In the genomic region with DNA sequence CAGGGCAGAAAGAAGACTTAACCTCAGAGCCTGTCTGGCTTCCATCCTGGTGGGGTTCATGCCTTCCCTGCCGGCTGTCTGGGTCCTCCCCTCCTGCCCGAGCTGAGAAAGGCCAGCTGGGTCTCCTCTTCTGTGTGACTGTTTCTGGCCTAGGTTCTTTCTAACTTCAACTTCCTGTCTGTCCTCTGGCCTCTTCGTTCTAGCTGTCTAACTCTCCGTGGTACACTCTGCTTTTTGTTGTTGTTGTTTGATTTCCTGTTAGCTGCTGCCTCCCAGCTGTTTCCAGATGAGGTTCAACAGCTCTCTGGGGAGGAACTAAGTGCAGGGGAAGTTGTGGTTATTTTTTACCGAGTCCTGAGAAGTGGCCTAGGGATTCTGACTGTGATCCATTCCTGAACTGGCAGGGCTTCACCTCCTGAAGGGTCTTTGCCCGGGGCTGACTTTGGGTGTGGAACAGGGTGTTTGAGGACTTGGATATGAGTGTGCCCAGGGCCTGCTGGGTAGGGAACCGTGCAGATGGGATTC, we compare ENCODE assay signal across 8 cellular contexts. TPM values are rescaled to one million over a fixed set of nuclear protein-coding genes. Genes with fewer than 3 reads are reported as not detected.
DNase-seq lines count a peak whose midpoint lies in the region; ATAC-seq, FAIRE-seq and TF ChIP-seq lines count a peak whose summit lies in the region.

No MANE protein-coding gene starts in this region.

- H3K27ac ChIP-seq in OCI-LY1 (ENCODE audit: low read depth, low read length, poor library complexity, severe bottlenecking) (peak overlapping the region; percentile 67), lower lobe of right lung (peak overlapping the region; percentile 85), urinary bladder (ENCODE audit: low read depth) (peak overlapping the region; percentile 75)

- H3K27me3 ChIP-seq in OCI-LY1 (ENCODE audit: insufficient read depth, low read length), result no peaks in the 10 kb centered on the region
- no peaks in the 10 kb centered on the region for H3K27me3 ChIP-seq in bronchial epithelial cell (ENCODE audit: control insufficient read depth, insufficient read depth, low read length)
- no peaks in the 10 kb centered on the region for H3K27me3 ChIP-seq in lower lobe of right lung (ENCODE audit: low read depth)

- FAIRE-seq in bronchial epithelial cell (lab: Jason Lieb, UNC), result no peak

- H3K9ac ChIP-seq in OCI-LY1 (ENCODE audit: low read length), result no peak overlapping the region; the same call in 1 of the 2 replicates

- H3F3A ChIP-seq in OCI-LY1 (ENCODE audit: insufficient read depth, low read length), result no peaks in the 10 kb centered on the region; the same call in 1 of the 2 replicates

- H3K4me2 ChIP-seq in OCI-LY1 (ENCODE audit: low read length), result peak overlapping the region; percentile 92

- H3K36me3 ChIP-seq in OCI-LY1 (ENCODE audit: insufficient read depth, low read length) (peaks cover 15% of the 10 kb centered on the region), bronchial epithelial cell (ENCODE audit: control insufficient read depth, insufficient read depth, low read length) (peaks cover 6% of the 10 kb centered on the region), lower lobe of right lung (peaks cover 32% of the 10 kb centered on the region), urinary bladder (ENCODE audit: insufficient read depth) (no peaks in the 10 kb centered on the region)

- H2AFZ ChIP-seq in OCI-LY1 (ENCODE audit: low read length), result no peak overlapping the region

- H4K20me1 ChIP-seq in OCI-LY1 (ENCODE audit: insufficient read depth, low read length), result no peaks in the 10 kb centered on the region

- no peaks in the 10 kb centered on the region for H3K9me2 ChIP-seq in OCI-LY1 (ENCODE audit: low read depth, low read length)

- H3K4me3 ChIP-seq in OCI-LY1 (ENCODE audit: low read depth, low read length, poor library complexity, severe bottlenecking) (peak overlapping the region; percentile 76), bronchial epithelial cell (ENCODE audit: low read depth, low read length) (peak overlapping the region; percentile 14), lower lobe of right lung (peak overlapping the region; percentile 92), urinary bladder (ENCODE audit: low read depth, low read length) (no peak overlapping the region)

- peaks cover 57% of the 10 kb centered on the region for H3K4me1 ChIP-seq in OCI-LY1 (ENCODE audit: insufficient read depth, low read length, severe bottlenecking)
- H3K4me1 ChIP-seq in lower lobe of right lung, result peaks cover 59% of the 10 kb centered on the region
- H3K4me1 ChIP-seq in urinary bladder (ENCODE audit: insufficient read depth), result peaks cover 2% of the 10 kb centered on the region

- DNase-seq in GM03348 (ENCODE audit: low spot score), result peak; percentile 59
- peak; percentile 40 for DNase-seq in bronchial epithelial cell (ENCODE audit: low read depth)
- DNase-seq in lower lobe of right lung, result no peak
- no peak for DNase-seq in activated CD4-positive, CD25-positive, alpha-beta regulatory T cell treated with anti-CD3 and anti-CD28 coated beads, Interleukin-2, amount 50 U/mL, for 72 hours

- WGBS in urinary bladder, result 6% methylated on average over 7 of the region's 7 CpGs

- intact Hi-C loops in lower lobe of right lung (cut with DNase I), result no loop called here

- no peak for TF ChIP-seq CTCF in OCI-LY1 (IDR thresholded peaks at IDR 0.05; ENCODE audit: low read length)
- no peak for TF ChIP-seq CTCF in bronchial epithelial cell (IDR thresholded peaks at IDR 0.05; ENCODE audit: insufficient read depth, low read length, severe bottlenecking)
- no peak for TF ChIP-seq CTCF in lower lobe of right lung (IDR thresholded peaks at IDR 0.05)

- ATAC-seq in GM21723 (IDR thresholded peaks at IDR 0.05; ENCODE audit: unreplicated experiment) (peak; percentile 54), lower lobe of right lung (peak; percentile 7 to 31), GM21360 (IDR thresholded peaks at IDR 0.05; ENCODE audit: unreplicated experiment) (no peak)

- H3K79me2 ChIP-seq in OCI-LY1 (ENCODE audit: insufficient read depth, low read length), result 0 out of 2 replicates have a peak, but pooled peaks cover 5% of the 10 kb centered on the region

- H3K9me3 ChIP-seq in OCI-LY1 (ENCODE audit: low read length) (no peaks in the 10 kb centered on the region), lower lobe of right lung (no peaks in the 10 kb centered on the region)

RNA-seq across cellular contexts. Expression of a gene that starts 3.2 kb away (rescaled TPM):
- 8.7 and 9.2 TPM in 2 replicates for total RNA-seq in bronchial epithelial cell
- 55.9 TPM for total RNA-seq in lower lobe of right lung
- total RNA-seq in urinary bladder, result 37.8 TPM
- polyA plus RNA-seq in urinary bladder, result 67.9 TPM

Comparison
In these comparisons a context has a peak if more than half of its experiments do, and no peak if none do; other contexts are left out.
1. DNase-seq: peak in GM03348 (single experiment) and bronchial epithelial cell (single experiment); none in lower lobe of right lung (single experiment) and activated CD4-positive, CD25-positive, alpha-beta regulatory T cell treated with anti-CD3 and anti-CD28 coated beads, Interleukin-2, amount 50 U/mL, for 72 hours (single experiment).
2. Peak in every context shown above with its lines, with median percentiles within 50 percentile points of each other: H3K27ac ChIP-seq.